In genomic region chr12:13981296-13981962, GRCh38 we compare ENCODE assay signal across 9 cellular contexts. TPM values are rescaled to one million over a fixed set of nuclear protein-coding genes. Genes with fewer than 3 reads are reported as not detected.
DNase-seq lines count a peak whose midpoint lies in the region; ATAC-seq and TF ChIP-seq lines count a peak whose summit lies in the region.
"Had no signal": no experiment of that assay in that cellular context is flagged by ENCODE, and none has a peak within 500 bp of the region (broad histone marks: within the 10 kb centered on the region; RNA-seq: fewer than 3 reads in every experiment).

TSS of gene GRIN2B (minus strand) at chr12:13981602. CDS start at chr12:13866208, 115,394 bp downstream.

- H3K36me3 ChIP-seq in HEK293 (ENCODE audit: control insufficient read depth in 2 of 2, insufficient read depth in 1 of 2, low read length in 2 of 2) (no peaks in the 10 kb centered on the region), ectodermal cell (ENCODE audit: control insufficient read depth, insufficient read depth, low read length) (no peaks in the 10 kb centered on the region)

- peaks cover 52 to 92% (median 63%) of the 10 kb centered on the region in 5 donors for H3K27me3 Mint-ChIP-seq in naive thymus-derived CD8-positive, alpha-beta T cell

- DNase-seq in Ammon's horn (ENCODE audit: low spot score) (peak; percentile 62), midbrain (lab: John Stamatoyannopoulos, UW) (no peak), GF-D8 (lab: John Stamatoyannopoulos, UW) (no peak)
- DNase-seq in naive thymus-derived CD8-positive, alpha-beta T cell = no peak
- no peak for DNase-seq in effector CD8-positive, alpha-beta T cell (lab: John Stamatoyannopoulos, UW)

- POLR2A ChIA-PET in HEK293 (lab: Yijun Ruan, JAX) = no interaction called here
- POLR2A ChIA-PET in naive thymus-derived CD8-positive, alpha-beta T cell (lab: Charles Lee) = no interaction called here

- peak within 1 kb of the TSS; percentile 19 to 79 (median 62) for H3K4me3 Mint-ChIP-seq in naive thymus-derived CD8-positive, alpha-beta T cell

- peaks cover 0 to 7% (median 4%) of the 10 kb centered on the region in 3 donors for H3K36me3 Mint-ChIP-seq in naive thymus-derived CD8-positive, alpha-beta T cell

- no peak within 1 kb of the TSS; the same call in 1 of the 2 replicates for H3K27ac ChIP-seq in HEK293 (ENCODE audit: extremely low read depth, low read depth, low read length)
- no peak within 1 kb of the TSS for H3K27ac ChIP-seq in ectodermal cell (ENCODE audit: insufficient read depth, low read depth, low read length, poor library complexity, severe bottlenecking)

- H3K9me3 ChIP-seq in HEK293 (ENCODE audit: control insufficient read depth, insufficient read depth, low read depth, low read length) = no peaks in the 10 kb centered on the region
- no peaks in the 10 kb centered on the region for H3K9me3 ChIP-seq in ectodermal cell (ENCODE audit: control insufficient read depth, low read length)

- ATAC-seq in naive thymus-derived CD8-positive, alpha-beta T cell = no peak
- no peak for ATAC-seq in HG02571 (IDR thresholded peaks at IDR 0.05; ENCODE audit: unreplicated experiment)

- H3K27me3 ChIP-seq in ectodermal cell (ENCODE audit: control insufficient read depth, insufficient read depth, low read length, poor library complexity, severe bottlenecking) = peaks cover 50% of the 10 kb centered on the region

- WGBS in ectodermal cell, 2 experiments = 0 to 1% methylated on average over 37 of the region's 37 CpGs

- H3K4me3 ChIP-seq in HEK293 (ENCODE audit: low read depth, low read length) (peak within 1 kb of the TSS; percentile 41), ectodermal cell (ENCODE audit: insufficient read depth, low read depth, low read length) (peak within 1 kb of the TSS; percentile 34)

- no peak for TF ChIP-seq CTCF in HEK293 (tag by site-specific recombination; IDR thresholded peaks at IDR 0.05)

- peaks cover 0 to 11% (median 3%) of the 10 kb centered on the region in 9 donors for H3K9me3 Mint-ChIP-seq in naive thymus-derived CD8-positive, alpha-beta T cell

- CTCF ChIA-PET in HEK293 (lab: Yijun Ruan, JAX) = interaction anchor here (0.6 to 1.9 kb wide), 22 partner anchors 9 to 675 kb away, joined by 3 to 10 read pairs (median 4); no protein-coding TSS in a partner anchor

- peaks cover 12 to 21% (median 15%) of the 10 kb centered on the region in 4 donors for H3K4me1 Mint-ChIP-seq in naive thymus-derived CD8-positive, alpha-beta T cell

- no peaks in the 10 kb centered on the region for H3K4me1 ChIP-seq in HEK293 (ENCODE audit: control insufficient read depth, insufficient read depth, low read length)
- H3K4me1 ChIP-seq in ectodermal cell (ENCODE audit: control insufficient read depth, insufficient read depth, low read length) = no peaks in the 10 kb centered on the region

- H3K27ac Mint-ChIP-seq in naive thymus-derived CD8-positive, alpha-beta T cell = no peak within 1 kb of the TSS

TF ChIP-seq in HEK293, 187 proteins besides CTCF, POLR2A, EP300 and RAD21:
- no peak for TF ChIP-seq ZNF174 (tag by site-specific recombination; IDR thresholded peaks at IDR 0.05)
- TF ChIP-seq, protein P1, sequence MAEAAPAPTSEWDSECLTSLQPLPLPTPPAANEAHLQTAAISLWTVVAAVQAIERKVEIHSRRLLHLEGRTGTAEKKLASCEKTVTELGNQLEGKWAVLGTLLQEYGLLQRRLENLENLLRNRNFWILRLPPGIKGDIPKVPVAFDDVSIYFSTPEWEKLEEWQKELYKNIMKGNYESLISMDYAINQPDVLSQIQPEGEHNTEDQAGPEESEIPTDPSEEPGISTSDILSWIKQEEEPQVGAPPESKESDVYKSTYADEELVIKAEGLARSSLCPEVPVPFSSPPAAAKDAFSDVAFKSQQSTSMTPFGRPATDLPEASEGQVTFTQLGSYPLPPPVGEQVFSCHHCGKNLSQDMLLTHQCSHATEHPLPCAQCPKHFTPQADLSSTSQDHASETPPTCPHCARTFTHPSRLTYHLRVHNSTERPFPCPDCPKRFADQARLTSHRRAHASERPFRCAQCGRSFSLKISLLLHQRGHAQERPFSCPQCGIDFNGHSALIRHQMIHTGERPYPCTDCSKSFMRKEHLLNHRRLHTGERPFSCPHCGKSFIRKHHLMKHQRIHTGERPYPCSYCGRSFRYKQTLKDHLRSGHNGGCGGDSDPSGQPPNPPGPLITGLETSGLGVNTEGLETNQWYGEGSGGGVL (tag by site-specific recombination; IDR thresholded peaks at IDR 0.05) = peak; percentile 36; the same call in 1 of the 2 replicates
- TF ChIP-seq, protein P2, sequence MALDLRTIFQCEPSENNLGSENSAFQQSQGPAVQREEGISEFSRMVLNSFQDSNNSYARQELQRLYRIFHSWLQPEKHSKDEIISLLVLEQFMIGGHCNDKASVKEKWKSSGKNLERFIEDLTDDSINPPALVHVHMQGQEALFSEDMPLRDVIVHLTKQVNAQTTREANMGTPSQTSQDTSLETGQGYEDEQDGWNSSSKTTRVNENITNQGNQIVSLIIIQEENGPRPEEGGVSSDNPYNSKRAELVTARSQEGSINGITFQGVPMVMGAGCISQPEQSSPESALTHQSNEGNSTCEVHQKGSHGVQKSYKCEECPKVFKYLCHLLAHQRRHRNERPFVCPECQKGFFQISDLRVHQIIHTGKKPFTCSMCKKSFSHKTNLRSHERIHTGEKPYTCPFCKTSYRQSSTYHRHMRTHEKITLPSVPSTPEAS (tag by site-specific recombination; IDR thresholded peaks at IDR 0.05) = peak; percentile 23; the same call in 1 of the 2 replicates
- TF ChIP-seq ZNF157 (tag by site-specific recombination; IDR thresholded peaks at IDR 0.05) = no peak
- TF ChIP-seq ZBTB17 (tag by site-specific recombination; IDR thresholded peaks at IDR 0.05) = peak; percentile 84
- TF ChIP-seq, protein P3, sequence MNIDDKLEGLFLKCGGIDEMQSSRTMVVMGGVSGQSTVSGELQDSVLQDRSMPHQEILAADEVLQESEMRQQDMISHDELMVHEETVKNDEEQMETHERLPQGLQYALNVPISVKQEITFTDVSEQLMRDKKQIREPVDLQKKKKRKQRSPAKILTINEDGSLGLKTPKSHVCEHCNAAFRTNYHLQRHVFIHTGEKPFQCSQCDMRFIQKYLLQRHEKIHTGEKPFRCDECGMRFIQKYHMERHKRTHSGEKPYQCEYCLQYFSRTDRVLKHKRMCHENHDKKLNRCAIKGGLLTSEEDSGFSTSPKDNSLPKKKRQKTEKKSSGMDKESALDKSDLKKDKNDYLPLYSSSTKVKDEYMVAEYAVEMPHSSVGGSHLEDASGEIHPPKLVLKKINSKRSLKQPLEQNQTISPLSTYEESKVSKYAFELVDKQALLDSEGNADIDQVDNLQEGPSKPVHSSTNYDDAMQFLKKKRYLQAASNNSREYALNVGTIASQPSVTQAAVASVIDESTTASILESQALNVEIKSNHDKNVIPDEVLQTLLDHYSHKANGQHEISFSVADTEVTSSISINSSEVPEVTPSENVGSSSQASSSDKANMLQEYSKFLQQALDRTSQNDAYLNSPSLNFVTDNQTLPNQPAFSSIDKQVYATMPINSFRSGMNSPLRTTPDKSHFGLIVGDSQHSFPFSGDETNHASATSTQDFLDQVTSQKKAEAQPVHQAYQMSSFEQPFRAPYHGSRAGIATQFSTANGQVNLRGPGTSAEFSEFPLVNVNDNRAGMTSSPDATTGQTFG (tag by site-specific recombination; IDR thresholded peaks at IDR 0.05; ENCODE audit: borderline replicate concordance) = no peak

RNA-seq across cellular contexts. Expression of gene GRIN2B, which starts in this region (rescaled TPM):
- polyA plus RNA-seq in ectodermal cell (2013, experiment 1 of 4) = 0.98 TPM
- 0.98 TPM for polyA plus RNA-seq in ectodermal cell (2013, experiment 2 of 4)
- polyA plus RNA-seq in ectodermal cell (2013, experiment 3 of 4) = 0.27 TPM
- 0.89 TPM for polyA plus RNA-seq in ectodermal cell (2013, experiment 4 of 4)
- total RNA-seq in naive thymus-derived CD8-positive, alpha-beta T cell = not detected
- polyA plus RNA-seq in naive thymus-derived CD8-positive, alpha-beta T cell = not detected
- total RNA-seq: RPMI7951 had no signal
